8 cellular contexts compared by ENCODE assay signal in the genomic region with DNA sequence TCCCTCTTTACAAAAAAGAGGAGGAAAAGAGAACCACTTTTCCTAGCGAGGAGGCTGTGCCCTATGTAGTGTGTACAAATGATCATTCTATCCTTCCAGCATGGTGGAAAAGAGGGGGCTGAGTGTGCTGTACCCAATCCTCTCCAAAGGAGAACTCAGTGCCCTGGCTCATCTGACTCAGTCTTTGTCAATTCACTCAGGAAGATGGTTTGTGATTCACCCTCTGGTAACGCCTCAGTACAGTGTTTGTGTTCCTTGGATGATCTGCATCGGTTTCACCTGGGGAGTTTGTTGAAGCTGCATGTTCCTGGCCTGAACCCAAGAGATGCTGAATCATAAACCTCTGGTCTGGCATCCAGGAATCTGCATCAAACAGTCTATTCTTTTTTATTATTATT. TPM values are rescaled to one million over a fixed set of nuclear protein-coding genes. Genes with fewer than 3 reads are reported as not detected.
A peak's percentile ranks its signal among the peaks of the same experiment; 100 is the strongest.
DNase-seq lines count a peak whose midpoint lies in the region; ATAC-seq and TF ChIP-seq lines count a peak whose summit lies in the region.

No MANE protein-coding gene starts in this region.

- H3K9me3 ChIP-seq in A673 (ENCODE audit: low read depth, low read length, poor library complexity, severe bottlenecking) = no peaks in the 10 kb centered on the region
- no peaks in the 10 kb centered on the region for H3K9me3 ChIP-seq in adipocyte (ENCODE audit: control insufficient read depth, low read length)
- H3K9me3 ChIP-seq in left lung = no peaks in the 10 kb centered on the region

- peak; percentile 67 for ATAC-seq in left lung
- no peak for ATAC-seq in GM21786 (IDR thresholded peaks at IDR 0.05; ENCODE audit: unreplicated experiment)

- DNase-seq in A673 (ENCODE audit: low spot score) (peak; percentile 5), H4 (ENCODE audit: low spot score) (peak; percentile 6), adipocyte (ENCODE audit: low read depth) (peak; percentile 71), left lung (no peak), GM13977 (ENCODE audit: low spot score) (no peak), NCI-H2227 (lab: John Stamatoyannopoulos, UW; ENCODE audit: unreplicated experiment) (no peak), NCI-H2029 (lab: John Stamatoyannopoulos, UW) (no peak)

- no TSS peak for BruUV-seq in A673 (replicated peaks; lab: Mats Ljungman, UMichigan)

- intact Hi-C loops in A673 (cut with micrococcal nuclease; ENCODE audit: unreplicated experiment) = loop anchor here (10.0 kb wide), 1 partner anchor 610 kb away; no protein-coding TSS in a partner anchor
- intact Hi-C loops in left lung (cut with DNase I) = no loop called here

- H3K4me1 ChIP-seq in A673 (ENCODE audit: insufficient read depth, low read length, poor library complexity, severe bottlenecking) = no peaks in the 10 kb centered on the region
- peaks cover 17% of the 10 kb centered on the region for H3K4me1 ChIP-seq in adipocyte (ENCODE audit: control insufficient read depth, insufficient read depth, low read length)
- no peaks in the 10 kb centered on the region for H3K4me1 ChIP-seq in left lung

- no peak for TF ChIP-seq CTCF in A673 (conservative IDR thresholded peaks at IDR 0.05; ENCODE audit: low read depth, low read length)
- no peak for TF ChIP-seq CTCF in left lung (IDR thresholded peaks at IDR 0.05)
- no peak for TF ChIP-seq CTCF in GM13977 (IDR thresholded peaks at IDR 0.05; ENCODE audit: extremely low read depth, insufficient read depth, missing control alignments)

- no peaks in the 10 kb centered on the region for H3K27me3 ChIP-seq in A673 (replicated peaks; ENCODE audit: insufficient read depth, low read depth, low read length, poor library complexity)
- H3K27me3 ChIP-seq in adipocyte (replicated peaks; ENCODE audit: control insufficient read depth, insufficient read depth, low read length) = no peaks in the 10 kb centered on the region
- no peaks in the 10 kb centered on the region for H3K27me3 ChIP-seq in left lung

- no peak overlapping the region for H3K4me3 ChIP-seq in A673 (ENCODE audit: low read depth, low read length, poor library complexity, severe bottlenecking)
- peak overlapping the region; percentile 33 for H3K4me3 ChIP-seq in adipocyte (ENCODE audit: low read length)
- no peak overlapping the region for H3K4me3 ChIP-seq in left lung

- H3K36me3 ChIP-seq in A673 (ENCODE audit: insufficient read depth, low read length, poor library complexity, severe bottlenecking) (no peaks in the 10 kb centered on the region), adipocyte (ENCODE audit: control insufficient read depth, insufficient read depth, low read length, severe bottlenecking) (no peaks in the 10 kb centered on the region), left lung (no peaks in the 10 kb centered on the region)

- POLR2A ChIA-PET in A673 (lab: Charles Lee; ENCODE audit: low non-redundant PET) = no interaction called here

- H3K9ac ChIP-seq in adipocyte (ENCODE audit: low read length) = peak overlapping the region; percentile 67

- in situ Hi-C loops in GM13977 (cut with MboI; ENCODE audit: low pct_unique_long_range_greater_than_20kb, low sequenced_read_pairs, unreplicated experiment) = loop anchor here (25.0 kb wide), 1 partner anchor 718 kb away; no protein-coding TSS in a partner anchor

- CTCF ChIA-PET in A673 (lab: Charles Lee) = interaction anchor here (0.6 to 1.2 kb wide), 4 partner anchors 442 to 721 kb away, joined by 3 to 8 read pairs (median 4); no protein-coding TSS in a partner anchor

- no peak overlapping the region for H3K27ac ChIP-seq in A673 (ENCODE audit: low read depth, low read length, poor library complexity, severe bottlenecking)
- no peak overlapping the region for H3K27ac ChIP-seq in left lung

RNA-seq across cellular contexts. Expression of a gene that starts 18.3 kb away (rescaled TPM):
- 4.4 and 4.5 TPM in 2 replicates for total RNA-seq in A673 (2021)
- 0.64 and 0.86 TPM in 2 replicates for total RNA-seq in H4 (2014; rRNA removed; shearing (Covaris generic))
- total RNA-seq in left lung = 1 to 10 TPM; 1.5 to 2.0 TPM

Comparison
In these comparisons a context has a peak if more than half of its experiments do, and no peak if none do; other contexts are left out.
1. DNase-seq: peak in A673 (single experiment), H4 (single experiment) and adipocyte (single experiment); none in left lung (0 of 2), GM13977 (single experiment), NCI-H2227 (single experiment) and NCI-H2029 (single experiment).